In genomic region chr1:8497196-8497878, GRCh38 we compare ENCODE assay signal across 7 cellular contexts.
DNase-seq lines count a peak whose midpoint lies in the region; ATAC-seq and TF ChIP-seq lines count a peak whose summit lies in the region.

No MANE protein-coding gene starts in this region.

- no peak overlapping the region for H3K4me3 ChIP-seq in hepatocyte
- no peak overlapping the region for H3K4me3 ChIP-seq in transverse colon

- H3K4me3 Mint-ChIP-seq in activated T-helper 2 cell treated with anti-CD3 and anti-CD28 coated beads, Interferon-gamma antibody, Interleukin-2, Interleukin-4, amounts not matched to agents 10 μg/mL and 5 μg/mL and 100 μg/mL, durations not matched to agents 14 hours and 24 hours and 36 hours (ENCODE audit: low read depth): no peak overlapping the region

- peaks cover 64% of the 10 kb centered on the region for H3K36me3 Mint-ChIP-seq in activated T-helper 2 cell treated with anti-CD3 and anti-CD28 coated beads, Interferon-gamma antibody, Interleukin-2, Interleukin-4, amounts not matched to agents 10 μg/mL and 5 μg/mL and 100 μg/mL, durations not matched to agents 14 hours and 24 hours and 36 hours (ENCODE audit: low read depth)

- H3K9me2 ChIP-seq in hepatocyte (replicated peaks; ENCODE audit: insufficient read depth): no peaks in the 10 kb centered on the region

- no peaks in the 10 kb centered on the region for H4K20me1 ChIP-seq in hepatocyte (ENCODE audit: insufficient read depth, poor library complexity, severe bottlenecking)

- no peaks in the 10 kb centered on the region for H3K27me3 Mint-ChIP-seq in activated T-helper 2 cell treated with anti-CD3 and anti-CD28 coated beads, Interferon-gamma antibody, Interleukin-2, Interleukin-4, amounts not matched to agents 10 μg/mL and 5 μg/mL and 100 μg/mL, durations not matched to agents 14 hours and 24 hours and 36 hours (ENCODE audit: low read depth)

- H3K27me3 ChIP-seq in hepatocyte (no peaks in the 10 kb centered on the region), transverse colon (no peaks in the 10 kb centered on the region)

- H3K79me2 ChIP-seq in hepatocyte: peaks cover 16% of the 10 kb centered on the region

- in situ Hi-C loops in transverse colon (cut with MboI; ENCODE audit: low pct_ligation_motif_present in 1 of 4, low pct_unique_long_range_greater_than_20kb in 1 of 4, low sequenced_read_pairs in 3 of 4): no loop called here

- intact Hi-C loops in activated T-helper 2 cell treated with anti-CD3 and anti-CD28 coated beads, Interferon-gamma antibody, Interleukin-2, Interleukin-4, amounts not matched to agents 10 μg/mL and 5 μg/mL and 100 μg/mL, durations not matched to agents 14 hours and 24 hours and 36 hours (cut with micrococcal nuclease): loop anchor here (2.0 kb wide), 2 partner anchors 13 to 47 kb away; no protein-coding TSS in a partner anchor
- intact Hi-C loops in transverse colon (cut with DNase I; ENCODE audit: low total_unique reads): no loop called here

- DNase-seq in activated T-helper 2 cell treated with anti-CD3 and anti-CD28 coated beads, Interferon-gamma antibody, Interleukin-2, Interleukin-4, amounts not matched to agents 10 μg/mL and 5 μg/mL and 100 μg/mL, durations not matched to agents 14 hours and 24 hours and 36 hours (ENCODE audit: low spot score): no peak
- DNase-seq in hepatocyte (ENCODE audit: low spot score): no peak
- no peak for DNase-seq in transverse colon
- no peak for DNase-seq in cerebellar nuclear complex (lab: John Stamatoyannopoulos, UW)
- DNase-seq in NCI-H2107 treated with DMSO at 0.1 percent for 48 hours (lab: John Stamatoyannopoulos, UW; ENCODE audit: unreplicated experiment): no peak

- peak overlapping the region; percentile 6 for H3K27ac Mint-ChIP-seq in activated T-helper 2 cell treated with anti-CD3 and anti-CD28 coated beads, Interferon-gamma antibody, Interleukin-2, Interleukin-4, amounts not matched to agents 10 μg/mL and 5 μg/mL and 100 μg/mL, durations not matched to agents 14 hours and 24 hours and 36 hours

- TF ChIP-seq EP300 in transverse colon (IDR thresholded peaks at IDR 0.05; ENCODE audit: low read depth): no peak

- no peak overlapping the region for H2AFZ ChIP-seq in hepatocyte

- no peak overlapping the region for H3K4me2 ChIP-seq in hepatocyte

- no peak for TF ChIP-seq POLR2A in transverse colon (IDR thresholded peaks at IDR 0.05)

- peaks cover 7% of the 10 kb centered on the region for H3K9me3 Mint-ChIP-seq in activated T-helper 2 cell treated with anti-CD3 and anti-CD28 coated beads, Interferon-gamma antibody, Interleukin-2, Interleukin-4, amounts not matched to agents 10 μg/mL and 5 μg/mL and 100 μg/mL, durations not matched to agents 14 hours and 24 hours and 36 hours

- H3K27ac ChIP-seq in hepatocyte (peak overlapping the region; percentile 39), transverse colon (peak overlapping the region; percentile 22 to 65 (median 38))

- no peaks in the 10 kb centered on the region for H3K36me3 ChIP-seq in hepatocyte (replicated peaks; ENCODE audit: insufficient read depth, low read depth)
- peaks cover 0 to 5% (median 0%) of the 10 kb centered on the region in 4 donors for H3K36me3 ChIP-seq in transverse colon

- no peaks in the 10 kb centered on the region for H3K9me3 ChIP-seq in hepatocyte (ENCODE audit: low read depth)
- H3K9me3 ChIP-seq in transverse colon: no peaks in the 10 kb centered on the region

- WGBS in hepatocyte (ENCODE audit: low lambda C conversion rate, missing lambda C conversion rate): 83% methylated on average over 3 of the region's 3 CpGs
- 27 to 49% methylated on average over 3 of the region's 3 CpGs for WGBS in transverse colon (ENCODE audit: low coverage in 1 of 2), 2 donors

- no peaks in the 10 kb centered on the region for H3K4me1 ChIP-seq in hepatocyte (ENCODE audit: insufficient read depth)
- peaks cover 0 to 16% (median 8%) of the 10 kb centered on the region in 4 donors for H3K4me1 ChIP-seq in transverse colon

- peak; percentile 15 for ATAC-seq in HG03354 (IDR thresholded peaks at IDR 0.05; ENCODE audit: poor library complexity, severe bottlenecking, unreplicated experiment)
- ATAC-seq in HG02973 (IDR thresholded peaks at IDR 0.05; ENCODE audit: unreplicated experiment): no peak

- H3K4me1 Mint-ChIP-seq in activated T-helper 2 cell treated with anti-CD3 and anti-CD28 coated beads, Interferon-gamma antibody, Interleukin-2, Interleukin-4, amounts not matched to agents 10 μg/mL and 5 μg/mL and 100 μg/mL, durations not matched to agents 14 hours and 24 hours and 36 hours (ENCODE audit: low read depth): peaks cover 22% of the 10 kb centered on the region

- TF ChIP-seq CTCF in hepatocyte (IDR thresholded peaks at IDR 0.05; ENCODE audit: poor library complexity) (no peak), transverse colon (IDR thresholded peaks at IDR 0.05) (no peak)
